Comparison of ENCODE assay signal across 8 cellular contexts in the genomic region with DNA sequence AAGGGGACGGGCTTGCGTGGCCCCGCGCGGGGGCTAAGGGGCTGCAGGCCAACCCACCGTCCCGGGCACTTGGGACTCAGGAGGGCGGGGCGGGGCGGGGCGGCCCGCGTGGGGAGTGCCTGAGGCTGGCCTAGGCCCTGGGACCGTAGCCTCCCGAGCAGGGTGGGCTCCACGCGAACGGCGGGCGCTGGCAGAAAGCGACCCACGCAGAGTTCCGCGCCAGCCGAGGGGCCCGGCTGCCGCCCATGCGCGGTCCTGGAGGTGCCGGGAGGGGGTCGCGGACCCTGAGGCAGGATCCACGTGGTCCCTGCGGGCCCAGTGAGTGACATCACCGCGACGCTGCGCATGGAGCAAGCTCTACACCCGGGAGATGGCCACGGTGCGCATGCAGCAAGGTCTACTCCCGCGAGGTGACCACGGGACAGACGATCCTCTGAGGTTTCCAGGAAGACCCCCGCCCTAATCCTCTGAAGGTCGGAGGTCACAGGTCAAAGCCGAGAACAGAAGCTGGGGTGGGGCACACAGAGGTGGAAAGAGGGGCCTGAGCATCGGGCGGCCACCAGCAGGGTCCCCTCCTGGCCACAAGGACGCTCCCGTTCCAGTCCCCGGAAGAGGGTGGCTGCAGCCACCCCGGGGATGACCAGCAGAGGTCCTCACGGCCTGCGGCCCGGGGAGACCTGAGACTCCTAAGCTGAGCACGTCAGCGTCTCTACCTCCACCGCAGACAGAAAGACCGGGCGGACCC. TPM values are rescaled to one million over a fixed set of nuclear protein-coding genes. Genes with fewer than 3 reads are reported as not detected.
DNase-seq lines count a peak whose midpoint lies in the region; ATAC-seq and TF ChIP-seq lines count a peak whose summit lies in the region.

No MANE protein-coding gene starts in this region.

- H3K36me3 Mint-ChIP-seq in activated CD8-positive, alpha-beta T cell treated with anti-CD3 and anti-CD28 coated beads for 36 hours (ENCODE audit: low read depth): no peaks in the 10 kb centered on the region
- H3K36me3 Mint-ChIP-seq in activated CD8-positive, alpha-beta T cell treated with anti-CD3 and anti-CD28 coated beads, Interleukin-2, amount 10 ng/mL, durations not matched to agents 7 days and 5 days (ENCODE audit: low read depth): no peaks in the 10 kb centered on the region

- in situ Hi-C loops in T47D (cut with HindIII; ENCODE audit: low pct_unique_long_range_greater_than_20kb, low sequenced_read_pairs): no loop called here

- no peaks in the 10 kb centered on the region for H3K9me3 Mint-ChIP-seq in activated CD8-positive, alpha-beta T cell treated with anti-CD3 and anti-CD28 coated beads for 36 hours
- H3K9me3 Mint-ChIP-seq in activated CD8-positive, alpha-beta T cell treated with anti-CD3 and anti-CD28 coated beads, Interleukin-2, amount 10 ng/mL, durations not matched to agents 7 days and 5 days (ENCODE audit: insufficient read depth): no peaks in the 10 kb centered on the region

- POLR2A ChIA-PET in activated CD8-positive, alpha-beta T cell treated with anti-CD3 and anti-CD28 coated beads for 36 hours (lab: Charles Lee): interaction anchor here (0.6 to 1.6 kb wide), 3 partner anchors 9 to 262 kb away, joined by 3 to 6 read pairs (median 3); no protein-coding TSS in a partner anchor
- POLR2A ChIA-PET in activated CD8-positive, alpha-beta T cell treated with anti-CD3 and anti-CD28 coated beads, Interleukin-2, amount 10 ng/mL, durations not matched to agents 7 days and 5 days (lab: Charles Lee): no interaction called here

- no peak for ATAC-seq in activated CD8-positive, alpha-beta T cell treated with anti-CD3 and anti-CD28 coated beads for 36 hours
- ATAC-seq in activated CD8-positive, alpha-beta T cell treated with anti-CD3 and anti-CD28 coated beads, Interleukin-2, amount 10 ng/mL, durations not matched to agents 7 days and 5 days: no peak
- ATAC-seq in HG03108 (IDR thresholded peaks at IDR 0.05; ENCODE audit: unreplicated experiment): no peak

- CTCF ChIA-PET in activated CD8-positive, alpha-beta T cell treated with anti-CD3 and anti-CD28 coated beads for 36 hours (lab: Charles Lee): interaction anchor here (0.9 to 1.4 kb wide), 6 partner anchors 11 to 264 kb away, joined by 3 to 9 read pairs (median 3); no protein-coding TSS in a partner anchor
- CTCF ChIA-PET in activated CD8-positive, alpha-beta T cell treated with anti-CD3 and anti-CD28 coated beads, Interleukin-2, amount 10 ng/mL, durations not matched to agents 7 days and 5 days (lab: Charles Lee): interaction anchor here (0.7 to 1.6 kb wide), 6 partner anchors 11 to 417 kb away, joined by 3 to 9 read pairs (median 3); no protein-coding TSS in a partner anchor

- no peak overlapping the region for H3K4me3 Mint-ChIP-seq in activated CD8-positive, alpha-beta T cell treated with anti-CD3 and anti-CD28 coated beads for 36 hours
- H3K4me3 Mint-ChIP-seq in activated CD8-positive, alpha-beta T cell treated with anti-CD3 and anti-CD28 coated beads, Interleukin-2, amount 10 ng/mL, durations not matched to agents 7 days and 5 days: no peak overlapping the region

- no peak overlapping the region for H3K27ac Mint-ChIP-seq in activated CD8-positive, alpha-beta T cell treated with anti-CD3 and anti-CD28 coated beads for 36 hours
- no peak overlapping the region for H3K27ac Mint-ChIP-seq in activated CD8-positive, alpha-beta T cell treated with anti-CD3 and anti-CD28 coated beads, Interleukin-2, amount 10 ng/mL, durations not matched to agents 7 days and 5 days

- intact Hi-C loops in activated CD8-positive, alpha-beta T cell treated with anti-CD3 and anti-CD28 coated beads for 36 hours (cut with micrococcal nuclease): loop anchor here (2.0 kb wide), 1 partner anchor 41 kb away; no protein-coding TSS in a partner anchor

- H3K4me1 Mint-ChIP-seq in activated CD8-positive, alpha-beta T cell treated with anti-CD3 and anti-CD28 coated beads for 36 hours (ENCODE audit: low read depth): peaks cover 18% of the 10 kb centered on the region
- peaks cover 29% of the 10 kb centered on the region for H3K4me1 Mint-ChIP-seq in activated CD8-positive, alpha-beta T cell treated with anti-CD3 and anti-CD28 coated beads, Interleukin-2, amount 10 ng/mL, durations not matched to agents 7 days and 5 days (ENCODE audit: low read depth)

- DNase-seq in activated CD8-positive, alpha-beta T cell treated with anti-CD3 and anti-CD28 coated beads for 36 hours: peak; percentile 25
- no peak for DNase-seq in activated CD8-positive, alpha-beta T cell treated with anti-CD3 and anti-CD28 coated beads, Interleukin-2, amount 10 ng/mL, durations not matched to agents 7 days and 5 days
- peak; percentile 76 for DNase-seq in LNCaP clone FGC (ENCODE audit: low read depth)
- peak; percentile 25 for DNase-seq in T-helper 9 cell
- DNase-seq in T47D (ENCODE audit: low read depth in 1 of 2, low spot score in 1 of 2): peak; percentile 93 to 98
- DNase-seq in skeletal muscle cell (ENCODE audit: low read depth): peak; percentile 43

- TF ChIP-seq CTCF in activated CD8-positive, alpha-beta T cell treated with anti-CD3 and anti-CD28 coated beads for 36 hours (IDR thresholded peaks at IDR 0.05): no peak
- peak; percentile 74 for TF ChIP-seq CTCF in LNCaP clone FGC (IDR thresholded peaks at IDR 0.05; ENCODE audit: control insufficient read depth, extremely low read depth, insufficient read depth)

- H3K27me3 Mint-ChIP-seq in activated CD8-positive, alpha-beta T cell treated with anti-CD3 and anti-CD28 coated beads for 36 hours: no peaks in the 10 kb centered on the region
- H3K27me3 Mint-ChIP-seq in activated CD8-positive, alpha-beta T cell treated with anti-CD3 and anti-CD28 coated beads, Interleukin-2, amount 10 ng/mL, durations not matched to agents 7 days and 5 days (ENCODE audit: low read depth): peaks cover 3% of the 10 kb centered on the region

- H3K4me3 ChIP-seq in LNCaP clone FGC (ENCODE audit: low read depth, low read length): peak overlapping the region; percentile 54
- peak overlapping the region; percentile 29 for H3K4me3 ChIP-seq in iPS-11a (ENCODE audit: low read depth, low read length)
- H3K4me3 ChIP-seq in skeletal muscle cell (ENCODE audit: low read depth, low read length): peak overlapping the region; percentile 46

RNA-seq across cellular contexts. Expression of gene SLC19A1, which starts 13.5 kb away (rescaled TPM):
- total RNA-seq in activated CD8-positive, alpha-beta T cell treated with anti-CD3 and anti-CD28 coated beads for 36 hours: 10 to 100 TPM; 40.1 to 46.1 TPM
- total RNA-seq in activated CD8-positive, alpha-beta T cell treated with anti-CD3 and anti-CD28 coated beads, Interleukin-2, amount 10 ng/mL, durations not matched to agents 7 days and 5 days: 10 to 100 TPM; 44.4 to 51.6 TPM
